7 cellular contexts compared by ENCODE assay signal in the genomic region with DNA sequence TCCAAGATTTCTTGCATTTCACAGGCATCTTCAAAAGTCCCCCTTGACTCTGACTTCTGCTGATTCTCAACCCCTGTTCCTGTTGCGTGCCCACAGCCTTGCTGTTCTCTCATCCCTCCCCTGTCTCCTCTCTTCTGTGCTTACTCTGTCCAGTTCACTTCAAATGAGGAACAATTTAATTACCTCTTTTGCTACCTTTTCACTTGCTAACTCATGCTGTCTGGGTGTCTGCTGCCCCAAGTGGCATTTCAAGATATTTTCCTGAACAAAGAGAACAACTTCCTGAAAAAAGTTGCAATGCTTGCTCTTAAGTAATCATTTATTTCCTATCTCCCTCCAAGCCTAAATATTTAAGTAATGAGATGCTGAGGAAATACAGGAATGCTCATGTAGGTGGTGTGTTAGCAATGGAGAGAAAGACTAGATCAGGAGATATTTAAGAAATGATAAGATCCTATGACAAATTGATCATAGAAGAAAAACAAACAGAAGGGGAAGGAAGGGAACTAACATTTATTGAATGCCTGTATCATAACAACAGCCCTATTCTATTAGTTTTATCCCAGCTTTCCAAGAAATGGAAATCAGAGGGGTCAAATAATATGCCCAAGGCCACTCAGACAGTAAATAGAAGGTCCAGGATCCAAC. TPM values are rescaled to one million over a fixed set of nuclear protein-coding genes. Genes with fewer than 3 reads are reported as not detected.
DNase-seq lines count a peak whose midpoint lies in the region; ATAC-seq, FAIRE-seq and TF ChIP-seq lines count a peak whose summit lies in the region.

No MANE protein-coding gene starts in this region.

- H3K36me3 Mint-ChIP-seq in nephron (ENCODE audit: low read depth): no peaks in the 10 kb centered on the region

- no peak overlapping the region for H3K4me3 Mint-ChIP-seq in nephron

- no peak overlapping the region for H2AFZ ChIP-seq in GM12878 (ENCODE audit: control insufficient read depth, low read depth, low read length)

- H3K4me3 ChIP-seq in GM12865 (ENCODE audit: low read depth, low read length) (no peak overlapping the region), GM12878 (no peak overlapping the region), right cardiac atrium (ENCODE audit: low read length) (no peak overlapping the region)

- peaks cover 3% of the 10 kb centered on the region for H3K9me3 Mint-ChIP-seq in nephron

- TF ChIP-seq CTCF in GM12865 (IDR thresholded peaks at IDR 0.05; ENCODE audit: insufficient read depth, low read depth, low read length, missing control alignments) (peak; percentile 54), GM12878 (IDR thresholded peaks at IDR 0.05 in 2 of 3, conservative IDR thresholded peaks at IDR 0.05 in 1 of 3; ENCODE audit: control insufficient read depth in 2 of 3, extremely low read depth in 1 of 3, insufficient read depth in 1 of 3, low read depth in 3 of 3, low read length in 3 of 3) (peak; percentile 49 to 73 (median 61)), nephron (IDR thresholded peaks at IDR 0.05; ENCODE audit: unreplicated experiment in 3 of 3) (peak; percentile 24 to 34 (median 32))

- no peak overlapping the region for H3K27ac Mint-ChIP-seq in nephron

- SMC1A ChIA-PET in GM12878 (lab: Charles Lee; ENCODE audit: uncharacterized antibody, unreplicated experiment): interaction anchor here (1.3 to 2.1 kb wide), 2 partner anchors 86 to 129 kb away, joined by 3 to 9 read pairs; no protein-coding TSS in a partner anchor

- POLR2A ChIA-PET in GM12878 (lab: Charles Lee): no interaction called here

- peak; percentile 13 for FAIRE-seq in GM12878 (lab: Jason Lieb, UNC)

- no peaks in the 10 kb centered on the region for H3K79me2 ChIP-seq in GM12878 (ENCODE audit: control insufficient read depth, insufficient read depth, low read length)

- no peaks in the 10 kb centered on the region for H3K4me1 Mint-ChIP-seq in nephron

- H3K9me3 ChIP-seq in GM12878 (replicated peaks; ENCODE audit: control insufficient read depth, insufficient read depth, low read length) (no peaks in the 10 kb centered on the region), right cardiac atrium (ENCODE audit: control insufficient read depth, low read length) (peaks cover 2% of the 10 kb centered on the region)

- H3K9ac ChIP-seq in GM12878 (ENCODE audit: control insufficient read depth, insufficient read depth, low read length): no peak overlapping the region

- TF ChIP-seq POLR2A in GM12878 (IDR thresholded peaks at IDR 0.05; ENCODE audit: low read depth, low read length): no peak

- TF ChIP-seq RAD21 in GM12878 (IDR thresholded peaks at IDR 0.05; ENCODE audit: insufficient read depth, low read depth, low read length): peak; percentile 84

- H3K4me2 ChIP-seq in GM12878 (ENCODE audit: control insufficient read depth, insufficient read depth): no peak overlapping the region

- no TSS peak for BruUV-seq in GM12878 (replicated peaks; lab: Mats Ljungman, UMichigan)

- DNase-seq in GM12865 (ENCODE audit: low read depth) (peak; percentile 42), KBM-7 (peak; percentile 80), GM12878 (ENCODE audit: low read depth, low spot score) (no peak), NCI-H345 (lab: John Stamatoyannopoulos, UW) (no peak), right cardiac atrium (no peak)

- ATAC-seq in GM12878 (peak; percentile 68), right cardiac atrium (no peak), GM18517 (IDR thresholded peaks at IDR 0.05; ENCODE audit: unreplicated experiment) (no peak)

- CTCF ChIA-PET in GM12878 (lab: Yijun Ruan, JAX): interaction anchor here (0.8 to 1.7 kb wide), 4 partner anchors 24 to 86 kb away, joined by 3 to 11 read pairs (median 5); no protein-coding TSS in a partner anchor

- H3K27ac ChIP-seq in GM12878 (ENCODE audit: control insufficient read depth, insufficient read depth): no peak overlapping the region
- H3K27ac ChIP-seq in right cardiac atrium (ENCODE audit: low read length): no peak overlapping the region

- TF ChIP-seq EP300 in GM12878 (IDR thresholded peaks at IDR 0.05; ENCODE audit: borderline replicate concordance in 1 of 2, control insufficient read depth in 1 of 2, low read depth in 2 of 2, low read length in 2 of 2): no peak

- no peaks in the 10 kb centered on the region for H4K20me1 ChIP-seq in GM12878 (ENCODE audit: control insufficient read depth, insufficient read depth)

- WGBS in GM12878 (ENCODE audit: insufficient coverage, insufficient replicate concordance, low lambda C conversion rate, missing lambda C conversion rate): 0% methylated on average over 1 of the region's 1 CpG
- 69% methylated on average over 1 of the region's 1 CpG for WGBS in right cardiac atrium

- in situ Hi-C loops in KBM-7 (cut with MboI; ENCODE audit: low pct_unique_long_range_greater_than_20kb, low sequenced_read_pairs): no loop called here
- in situ Hi-C loops in GM12878 (cut with MboI): no loop called here

- H3K36me3 ChIP-seq in GM12878 (ENCODE audit: control insufficient read depth in 2 of 2, insufficient read depth in 2 of 2, low read length in 1 of 2): no peaks in the 10 kb centered on the region

- H3K4me1 ChIP-seq in GM12878 (ENCODE audit: control insufficient read depth, insufficient read depth, low read length): no peaks in the 10 kb centered on the region
- H3K4me1 ChIP-seq in right cardiac atrium (ENCODE audit: control insufficient read depth, insufficient read depth, low read length): no peaks in the 10 kb centered on the region

- RAD21 ChIA-PET in GM12878 (lab: Charles Lee; ENCODE audit: unreplicated experiment): interaction anchor here (0.8 kb wide), 1 partner anchor 83 kb away, joined by 3 read pairs; no protein-coding TSS in a partner anchor

- peaks cover 14% of the 10 kb centered on the region for H3K27me3 Mint-ChIP-seq in nephron (ENCODE audit: low read depth)

- intact Hi-C loops in GM12878 (cut with micrococcal nuclease; ENCODE audit: unreplicated experiment): loop anchor here (1.0 kb wide), 1 partner anchor 86 kb away; no protein-coding TSS in a partner anchor
- intact Hi-C loops in right cardiac atrium (cut with DNase I): loop anchor here in 1 of 4 donors (10.0 kb wide), 1 partner anchor 53 kb away; no protein-coding TSS in a partner anchor

- no peaks in the 10 kb centered on the region for H3K27me3 ChIP-seq in GM12878 (replicated peaks in 1 of 2; ENCODE audit: control insufficient read depth in 2 of 2, insufficient read depth in 2 of 2, low read length in 1 of 2)
- H3K27me3 ChIP-seq in right cardiac atrium (ENCODE audit: control insufficient read depth, insufficient read depth): no peaks in the 10 kb centered on the region

TF ChIP-seq in GM12878, 131 proteins besides CTCF, POLR2A, EP300 and RAD21:
- TF ChIP-seq JUNB (IDR thresholded peaks at IDR 0.05) (no peak), SMC3 (IDR thresholded peaks at IDR 0.05; ENCODE audit: borderline replicate concordance, low read length) (peak; percentile 53; the same call in 1 of the 2 replicates), PML (IDR thresholded peaks at IDR 0.05; ENCODE audit: low read length) (no peak)

RNA-seq across cellular contexts. Expression of gene SV2B, which starts 42.2 kb away (rescaled TPM):
- 23.1 and 26.4 TPM in 2 replicates for total RNA-seq in GM12878 (2013; cell fraction: nucleolus; rRNA removed)
- 1.6 and 2.1 TPM in 2 replicates for total RNA-seq in GM12878 (2014; rRNA removed)
- total RNA-seq in GM12878 (2014; rRNA removed; fragmentation: Illumina TruSeq; extraction: Trizol): 1.2 TPM in 2 replicates
- total RNA-seq in GM12878 (2021): 1.6 and 1.7 TPM in 2 replicates
- polyA plus RNA-seq in GM12878 (2011; ENCODE audit: low read depth): 1.4 TPM
- 0.11 and 0.12 TPM in 2 replicates for polyA plus RNA-seq in GM12878 (2011; rRNA removed)
- polyA plus RNA-seq in GM12878 (2011; cell fraction: cytosol; rRNA removed): 0.01 and 0.03 TPM in 2 replicates
- 0.03 and 0.09 TPM in 2 replicates for polyA plus RNA-seq in GM12878 (2011; cell fraction: nucleus; rRNA removed)
- polyA plus RNA-seq in GM12878 (2012): 0.81 and 1.7 TPM in 2 replicates
- 0.82 and 1.3 TPM in 2 replicates for polyA plus RNA-seq in GM12878 (2014; fragmentation: Illumina TruSeq; extraction: Trizol)
- under 1 TPM; 0.03 to 0.20 TPM for polyA plus RNA-seq in GM12878 (2014; fragmentation: Nextera tagmentation; extraction: Ambion mirVana)
- 0.61 and 0.72 TPM in 2 replicates for polyA plus RNA-seq in GM12878 (2014; rRNA removed)
- 1 to 10 TPM; 1.5 to 1.6 TPM for polyA plus RNA-seq in GM12878 (2016; fragmentation: Nextera tagmentation; extraction: Ambion mirVana)
- polyA minus RNA-seq in GM12878 (2011; rRNA and poly(A)+ RNA removed): 0.07 and 0.31 TPM in 2 replicates
- 0.21 TPM in 1 of 2 replicates, not detected in the other for polyA minus RNA-seq in GM12878 (2011; cell fraction: cytosol; rRNA and poly(A)+ RNA removed)
- polyA minus RNA-seq in GM12878 (2011; cell fraction: nucleus; rRNA and poly(A)+ RNA removed): 0.10 and 0.24 TPM in 2 replicates
- 1 to 10 TPM in 3 of 4 donors, under 1 TPM in 1; 0.69 to 1.7 (median 1.4) TPM for total RNA-seq in right cardiac atrium
- polyA plus RNA-seq in right cardiac atrium: 0.34 TPM

Comparison
In these comparisons a context has a peak if more than half of its experiments do, and no peak if none do; other contexts are left out.
1. DNase-seq: peak in GM12865 (single experiment) and KBM-7 (single experiment); none in GM12878 (single experiment), NCI-H345 (single experiment) and right cardiac atrium (0 of 3).
2. Peak in every context shown above with its lines, with median percentiles within 50 percentile points of each other: CTCF ChIP-seq.